4 cellular contexts compared by ENCODE assay signal in genomic region chr19:57854117-57854516, GRCh38. TPM values are rescaled to one million over a fixed set of nuclear protein-coding genes. Genes with fewer than 3 reads are reported as not detected.
DNase-seq lines count a peak whose midpoint lies in the region; FAIRE-seq and TF ChIP-seq lines count a peak whose summit lies in the region.
"Not testable (repeated sequence)": the region's sequence is repeated elsewhere in the genome, so short reads cannot be mapped to it uniquely, and the experiment has no call there.

No MANE protein-coding gene starts in this region.

- DNase-seq in D721Med (ENCODE audit: insufficient read length, low spot score); neural crest cell (ENCODE audit: low read depth, low spot score); progenitor cell of endocrine pancreas (ENCODE audit: low spot score, unreplicated experiment): not testable (repeated sequence)
- peak; percentile 53 for DNase-seq in myocyte (ENCODE audit: low read depth)

- H3K36me3 Mint-ChIP-seq in neural crest cell (ENCODE audit: low read depth) = peaks cover 41% of the 10 kb centered on the region
- H3K36me3 Mint-ChIP-seq in progenitor cell of endocrine pancreas (ENCODE audit: insufficient read depth) = peaks cover 30% of the 10 kb centered on the region

- peaks cover 27% of the 10 kb centered on the region for H3K4me1 Mint-ChIP-seq in neural crest cell
- peaks cover 22% of the 10 kb centered on the region for H3K4me1 Mint-ChIP-seq in progenitor cell of endocrine pancreas (ENCODE audit: low read depth)

- TF ChIP-seq CTCF in D721Med (IDR thresholded peaks at IDR 0.05; ENCODE audit: insufficient read depth, missing control alignments); neural crest cell (conservative IDR thresholded peaks at IDR 0.05); progenitor cell of endocrine pancreas (IDR thresholded peaks at IDR 0.05; ENCODE audit: unreplicated experiment): not testable (repeated sequence)

- peak; percentile 78 for FAIRE-seq in D721Med (lab: Jason Lieb, UNC)

- peak overlapping the region; percentile 44 for H3K4me3 Mint-ChIP-seq in neural crest cell
- not testable (repeated sequence) for H3K4me3 Mint-ChIP-seq in progenitor cell of endocrine pancreas (ENCODE audit: low read depth)

- not testable (repeated sequence) for H3K27ac Mint-ChIP-seq in neural crest cell (ENCODE audit: unreplicated experiment)
- H3K27ac Mint-ChIP-seq in progenitor cell of endocrine pancreas = peak overlapping the region; percentile 59

- not testable (repeated sequence) for H3K27me3 Mint-ChIP-seq in neural crest cell (ENCODE audit: low read depth); progenitor cell of endocrine pancreas

- not testable (repeated sequence) for H3K9me3 Mint-ChIP-seq in neural crest cell; progenitor cell of endocrine pancreas (ENCODE audit: low read depth)

RNA-seq across cellular contexts. Expression of gene ZNF587, which starts 4.5 kb away (rescaled TPM):
- total RNA-seq in myocyte (13.5 and 13.8 TPM in 2 replicates), neural crest cell (45.4 and 46.1 TPM in 2 replicates), progenitor cell of endocrine pancreas (88.4 and 93.7 TPM in 2 replicates)
- 14.6 TPM for polyA plus RNA-seq in myocyte (2012)

RNA-seq across cellular contexts. Expression of gene ZNF587B, which starts 24.0 kb away (rescaled TPM):
- total RNA-seq in myocyte (4.8 and 5.7 TPM in 2 replicates), neural crest cell (21.6 and 22.6 TPM in 2 replicates), progenitor cell of endocrine pancreas (24.9 and 29.8 TPM in 2 replicates)
- 3.1 TPM for polyA plus RNA-seq in myocyte (2012)

RNA-seq across cellular contexts. Expression of gene ZNF814, which starts 34.7 kb away (rescaled TPM):
- total RNA-seq in myocyte = 3.1 and 7.2 TPM in 2 replicates
- 24.2 TPM for polyA plus RNA-seq in myocyte (2012)
- total RNA-seq in neural crest cell = 44.3 and 45.4 TPM in 2 replicates
- total RNA-seq in progenitor cell of endocrine pancreas = 53.6 and 54.9 TPM in 2 replicates

RNA-seq across cellular contexts. Expression of gene ZNF552, which starts 39.4 kb away (rescaled TPM):
- total RNA-seq in myocyte (2.0 and 2.5 TPM in 2 replicates), neural crest cell (7.3 and 8.8 TPM in 2 replicates), progenitor cell of endocrine pancreas (27.2 and 27.9 TPM in 2 replicates)
- 2.9 TPM for polyA plus RNA-seq in myocyte (2012)
